Comparison of ENCODE assay signal across 10 cellular contexts in genomic region chr5:7850241-7850532, GRCh38. TPM values are rescaled to one million over a fixed set of nuclear protein-coding genes. Genes with fewer than 3 reads are reported as not detected.
DNase-seq lines count a peak whose midpoint lies in the region; ATAC-seq and TF ChIP-seq lines count a peak whose summit lies in the region.
"Had no signal": no experiment of that assay in that cellular context is flagged by ENCODE, and none has a peak within 500 bp of the region (broad histone marks: within the 10 kb centered on the region; RNA-seq: fewer than 3 reads in every experiment).

No MANE protein-coding gene starts in this region.

- no peak overlapping the region for H3K27ac Mint-ChIP-seq in activated CD8-positive, alpha-beta memory T cell treated with anti-CD3 and anti-CD28 coated beads, Interleukin-2, amount 10 ng/mL, durations not matched to agents 7 days and 5 days
- H3K27ac Mint-ChIP-seq in dendritic cell treated with granulocyte-macrophage colony-stimulating factor and Interleukin-4, amounts not matched to agents 40 ng/mL and 50 ng/mL, for 4 days = no peak overlapping the region

- peaks cover 0 to 12% of the 10 kb centered on the region in 2 donors for H3K27me3 ChIP-seq in tibial nerve

- peaks cover 19% of the 10 kb centered on the region for H3K4me1 Mint-ChIP-seq in activated CD8-positive, alpha-beta memory T cell treated with anti-CD3 and anti-CD28 coated beads, Interleukin-2, amount 10 ng/mL, durations not matched to agents 7 days and 5 days
- H3K4me1 Mint-ChIP-seq in dendritic cell treated with granulocyte-macrophage colony-stimulating factor and Interleukin-4, amounts not matched to agents 40 ng/mL and 50 ng/mL, for 4 days (ENCODE audit: low read depth) = peaks cover 5% of the 10 kb centered on the region

- no peak for TF ChIP-seq EP300 in tibial nerve (IDR thresholded peaks at IDR 0.05)

- H3K4me1 ChIP-seq in mesodermal cell (ENCODE audit: control insufficient read depth, insufficient read depth, low read length, poor library complexity, severe bottlenecking) = peaks cover 2% of the 10 kb centered on the region
- peaks cover 0 to 29% (median 5%) of the 10 kb centered on the region in 4 donors for H3K4me1 ChIP-seq in tibial nerve

- H3K36me3 Mint-ChIP-seq in activated CD8-positive, alpha-beta memory T cell treated with anti-CD3 and anti-CD28 coated beads, Interleukin-2, amount 10 ng/mL, durations not matched to agents 7 days and 5 days = peaks cover 1% of the 10 kb centered on the region
- H3K36me3 Mint-ChIP-seq in dendritic cell treated with granulocyte-macrophage colony-stimulating factor and Interleukin-4, amounts not matched to agents 40 ng/mL and 50 ng/mL, for 4 days (ENCODE audit: low read depth) = no peaks in the 10 kb centered on the region

- H3K4me3 Mint-ChIP-seq in activated CD8-positive, alpha-beta memory T cell treated with anti-CD3 and anti-CD28 coated beads, Interleukin-2, amount 10 ng/mL, durations not matched to agents 7 days and 5 days = peak overlapping the region; percentile 16
- peak overlapping the region; percentile 13 for H3K4me3 Mint-ChIP-seq in dendritic cell treated with granulocyte-macrophage colony-stimulating factor and Interleukin-4, amounts not matched to agents 40 ng/mL and 50 ng/mL, for 4 days

- H3K36me3 ChIP-seq in mesodermal cell (ENCODE audit: control insufficient read depth, insufficient read depth, low read length) (no peaks in the 10 kb centered on the region), tibial nerve (no peaks in the 10 kb centered on the region)

- no peaks in the 10 kb centered on the region for H3K9me3 Mint-ChIP-seq in activated CD8-positive, alpha-beta memory T cell treated with anti-CD3 and anti-CD28 coated beads, Interleukin-2, amount 10 ng/mL, durations not matched to agents 7 days and 5 days (ENCODE audit: low read depth)
- H3K9me3 Mint-ChIP-seq in dendritic cell treated with granulocyte-macrophage colony-stimulating factor and Interleukin-4, amounts not matched to agents 40 ng/mL and 50 ng/mL, for 4 days = no peaks in the 10 kb centered on the region

- DNase-seq in activated CD8-positive, alpha-beta memory T cell treated with anti-CD3 and anti-CD28 coated beads, Interleukin-2, amount 10 ng/mL, durations not matched to agents 7 days and 5 days = no peak
- DNase-seq in activated CD8-positive, alpha-beta memory T cell treated with anti-CD3 and anti-CD28 coated beads, Interleukin-2, amount 50 U/mL, for 48 hours = no peak
- DNase-seq in tibial nerve (ENCODE audit: low spot score in 2 of 2) = no peak
- no peak for DNase-seq in mesenteric fat pad (ENCODE audit: low spot score)
- DNase-seq in D341Med (ENCODE audit: low spot score) = no peak

- H3K9me3 ChIP-seq in mesodermal cell (ENCODE audit: control insufficient read depth, low read length) (no peaks in the 10 kb centered on the region), tibial nerve (no peaks in the 10 kb centered on the region)

- H3K27ac ChIP-seq in mesodermal cell (ENCODE audit: low read depth, low read length, severe bottlenecking) (no peak overlapping the region), tibial nerve (no peak overlapping the region)

- 0% methylated on average over 8 to 9 of the region's 15 CpGs for WGBS in mesodermal cell (ENCODE audit: insufficient coverage in 2 of 2), 2 experiments
- 0 to 3% methylated on average over 3 to 12 of the region's 15 CpGs for WGBS in tibial nerve, 2 donors

- no peak for TF ChIP-seq POLR2A in tibial nerve (IDR thresholded peaks at IDR 0.05)

- peak; percentile 47 for ATAC-seq in activated CD8-positive, alpha-beta memory T cell treated with anti-CD3 and anti-CD28 coated beads, Interleukin-2, amount 10 ng/mL, durations not matched to agents 7 days and 5 days
- ATAC-seq in HG02840 (IDR thresholded peaks at IDR 0.05; ENCODE audit: low FRiP score, unreplicated experiment) = no peak
- ATAC-seq: HCT116 had no signal

- H3K27me3 Mint-ChIP-seq in activated CD8-positive, alpha-beta memory T cell treated with anti-CD3 and anti-CD28 coated beads, Interleukin-2, amount 10 ng/mL, durations not matched to agents 7 days and 5 days = peaks cover 59% of the 10 kb centered on the region
- peaks cover 65% of the 10 kb centered on the region for H3K27me3 Mint-ChIP-seq in dendritic cell treated with granulocyte-macrophage colony-stimulating factor and Interleukin-4, amounts not matched to agents 40 ng/mL and 50 ng/mL, for 4 days

- H3K4me3 ChIP-seq in mesodermal cell (ENCODE audit: extremely low read depth, insufficient read depth, low read length, poor library complexity, severe bottlenecking) (peak overlapping the region; percentile 47), tibial nerve (peak overlapping the region; percentile 35 to 61 (median 47))

- intact Hi-C loops in dendritic cell treated with granulocyte-macrophage colony-stimulating factor and Interleukin-4, amounts not matched to agents 40 ng/mL and 50 ng/mL, for 4 days (cut with micrococcal nuclease) = no loop called here

- no peak for TF ChIP-seq CTCF in tibial nerve (IDR thresholded peaks at IDR 0.05)

- CTCF ChIA-PET in activated CD8-positive, alpha-beta memory T cell treated with anti-CD3 and anti-CD28 coated beads, Interleukin-2, amount 10 ng/mL, durations not matched to agents 7 days and 5 days (lab: Charles Lee) = interaction anchor here (2.6 kb wide), 1 partner anchor 10 kb away, joined by 7 read pairs; no protein-coding TSS in a partner anchor

RNA-seq across cellular contexts. Expression of gene CFAP90, which starts 0.7 kb away (rescaled TPM):
- not detected for total RNA-seq in activated CD8-positive, alpha-beta memory T cell treated with anti-CD3 and anti-CD28 coated beads, Interleukin-2, amount 10 ng/mL, durations not matched to agents 7 days and 5 days
- polyA plus RNA-seq in mesodermal cell (2013, experiment 1 of 2) = 0.18 TPM
- 0.30 TPM for polyA plus RNA-seq in mesodermal cell (2013, experiment 2 of 2)
- total RNA-seq in tibial nerve (not detected), mesenteric fat pad (0.13 TPM)
- total RNA-seq: mononuclear cell had no signal

RNA-seq across cellular contexts. Expression of gene FASTKD3, which starts 18.6 kb away (rescaled TPM):
- total RNA-seq in activated CD8-positive, alpha-beta memory T cell treated with anti-CD3 and anti-CD28 coated beads, Interleukin-2, amount 10 ng/mL, durations not matched to agents 7 days and 5 days = 10 to 100 TPM; 10.5 to 14.7 TPM
- polyA plus RNA-seq in mesodermal cell (2013, experiment 1 of 2) = 8.1 TPM
- polyA plus RNA-seq in mesodermal cell (2013, experiment 2 of 2) = 9.2 TPM
- total RNA-seq in tibial nerve = 10 to 100 TPM in 1 of 4 donors, 1 to 10 TPM in 3; 4.7 to 16.0 (median 8.2) TPM
- total RNA-seq in mesenteric fat pad = 8.3 TPM

RNA-seq across cellular contexts. Expression of gene MTRR, which starts 18.8 kb away (rescaled TPM):
- total RNA-seq in activated CD8-positive, alpha-beta memory T cell treated with anti-CD3 and anti-CD28 coated beads, Interleukin-2, amount 10 ng/mL, durations not matched to agents 7 days and 5 days = 10 to 100 TPM; 46.9 to 62.4 TPM
- polyA plus RNA-seq in mesodermal cell (2013, experiment 1 of 2) = 23.5 TPM
- polyA plus RNA-seq in mesodermal cell (2013, experiment 2 of 2) = 22.1 TPM
- total RNA-seq in tibial nerve (10 to 100 TPM; 34.3 to 48.0 (median 41.8) TPM), mesenteric fat pad (52.4 TPM)
